In genomic region chr15:87874896-87875661, GRCh38 we compare ENCODE assay signal across 12 cellular contexts.
DNase-seq lines count a peak whose midpoint lies in the region; ATAC-seq and TF ChIP-seq lines count a peak whose summit lies in the region.
"Had no signal": no experiment of that assay in that cellular context is flagged by ENCODE, and none has a peak within 500 bp of the region (broad histone marks: within the 10 kb centered on the region; RNA-seq: fewer than 3 reads in every experiment).

No MANE protein-coding gene starts in this region.

- no peak overlapping the region for H3K27ac Mint-ChIP-seq in activated CD8-positive, alpha-beta T cell treated with anti-CD3 and anti-CD28 coated beads for 36 hours

- no peak for TF ChIP-seq POLR2A in spleen (IDR thresholded peaks at IDR 0.05)
- no peak for TF ChIP-seq POLR2A in erythroblast (IDR thresholded peaks at IDR 0.05; ENCODE audit: low read length)

- no peaks in the 10 kb centered on the region for H3K9me3 ChIP-seq in spleen
- H3K9me3 ChIP-seq: stomach had no signal

- H3K4me1 Mint-ChIP-seq in activated CD8-positive, alpha-beta T cell treated with anti-CD3 and anti-CD28 coated beads for 36 hours (ENCODE audit: low read depth), result no peaks in the 10 kb centered on the region

- H3K4me3 Mint-ChIP-seq in activated CD8-positive, alpha-beta T cell treated with anti-CD3 and anti-CD28 coated beads for 36 hours, result no peak overlapping the region

- peaks cover 0 to 12% (median 6%) of the 10 kb centered on the region in 6 donors for H3K4me1 ChIP-seq in spleen
- H3K4me1 ChIP-seq: stomach had no signal

- no peaks in the 10 kb centered on the region for H3K9me3 Mint-ChIP-seq in activated CD8-positive, alpha-beta T cell treated with anti-CD3 and anti-CD28 coated beads for 36 hours

- no peak overlapping the region for H3K4me3 ChIP-seq in spleen
- H3K4me3 ChIP-seq: stomach had no signal

- DNase-seq in DMS79 treated with DMSO at 0.1 percent for 48 hours (lab: John Stamatoyannopoulos, UW) (peak; percentile 9), DMS79 (lab: John Stamatoyannopoulos, UW) (no peak), astrocyte of the hippocampus (ENCODE audit: low read depth, low spot score) (peak; percentile 87), islet precursor cell (peak; percentile 93), spleen (peak; percentile 69), erythroblast (lab: John Stamatoyannopoulos, UW) (no peak)
- no peak for DNase-seq in activated CD8-positive, alpha-beta T cell treated with anti-CD3 and anti-CD28 coated beads for 36 hours
- DNase-seq: foreskin melanocyte, MM.1S, stomach had no signal

- H3K36me3 Mint-ChIP-seq in activated CD8-positive, alpha-beta T cell treated with anti-CD3 and anti-CD28 coated beads for 36 hours (ENCODE audit: low read depth), result no peaks in the 10 kb centered on the region

- no peaks in the 10 kb centered on the region for H3K36me3 ChIP-seq in spleen
- H3K36me3 ChIP-seq: stomach had no signal

- no peak for TF ChIP-seq CTCF in spleen (IDR thresholded peaks at IDR 0.05 in 8 of 11, conservative IDR thresholded peaks at IDR 0.05 in 3 of 11)
- no peak for TF ChIP-seq CTCF in activated CD8-positive, alpha-beta T cell treated with anti-CD3 and anti-CD28 coated beads for 36 hours (IDR thresholded peaks at IDR 0.05)

- no peak overlapping the region for H3K27ac ChIP-seq in spleen
- H3K27ac ChIP-seq: 22Rv1, stomach had no signal

- POLR2A ChIA-PET in activated CD8-positive, alpha-beta T cell treated with anti-CD3 and anti-CD28 coated beads for 36 hours (lab: Charles Lee), result no interaction called here

- intact Hi-C loops in spleen (cut with DNase I; ENCODE audit: low total_unique reads), result no loop called here
- intact Hi-C loops in activated CD8-positive, alpha-beta T cell treated with anti-CD3 and anti-CD28 coated beads for 36 hours (cut with micrococcal nuclease), result no loop called here

- H3K27me3 Mint-ChIP-seq in activated CD8-positive, alpha-beta T cell treated with anti-CD3 and anti-CD28 coated beads for 36 hours, result peaks cover 3% of the 10 kb centered on the region

- WGBS in spleen, 5 donors, result 23 to 35% (median 30%) methylated on average over 8 to 10 of the region's 10 CpGs

- CTCF ChIA-PET in activated CD8-positive, alpha-beta T cell treated with anti-CD3 and anti-CD28 coated beads for 36 hours (lab: Charles Lee), result no interaction called here

- no peak for ATAC-seq in activated CD8-positive, alpha-beta T cell treated with anti-CD3 and anti-CD28 coated beads for 36 hours
- ATAC-seq in esophagus mucosa, result no peak

- no peaks in the 10 kb centered on the region for H3K27me3 ChIP-seq in spleen (replicated peaks in 1 of 7)
- H3K27me3 ChIP-seq: stomach had no signal

Comparison
In these comparisons a context has a peak if more than half of its experiments do, and no peak if none do; other contexts are left out.
1. DNase-seq: peak in DMS79 treated with DMSO at 0.1 percent for 48 hours (single experiment), astrocyte of the hippocampus (single experiment), islet precursor cell (single experiment) and spleen (single experiment); none in DMS79 (single experiment), erythroblast (0 of 2) and activated CD8-positive, alpha-beta T cell treated with anti-CD3 and anti-CD28 coated beads for 36 hours (single experiment).